Comparison of ENCODE assay signal across 18 cellular contexts in the genomic region with DNA sequence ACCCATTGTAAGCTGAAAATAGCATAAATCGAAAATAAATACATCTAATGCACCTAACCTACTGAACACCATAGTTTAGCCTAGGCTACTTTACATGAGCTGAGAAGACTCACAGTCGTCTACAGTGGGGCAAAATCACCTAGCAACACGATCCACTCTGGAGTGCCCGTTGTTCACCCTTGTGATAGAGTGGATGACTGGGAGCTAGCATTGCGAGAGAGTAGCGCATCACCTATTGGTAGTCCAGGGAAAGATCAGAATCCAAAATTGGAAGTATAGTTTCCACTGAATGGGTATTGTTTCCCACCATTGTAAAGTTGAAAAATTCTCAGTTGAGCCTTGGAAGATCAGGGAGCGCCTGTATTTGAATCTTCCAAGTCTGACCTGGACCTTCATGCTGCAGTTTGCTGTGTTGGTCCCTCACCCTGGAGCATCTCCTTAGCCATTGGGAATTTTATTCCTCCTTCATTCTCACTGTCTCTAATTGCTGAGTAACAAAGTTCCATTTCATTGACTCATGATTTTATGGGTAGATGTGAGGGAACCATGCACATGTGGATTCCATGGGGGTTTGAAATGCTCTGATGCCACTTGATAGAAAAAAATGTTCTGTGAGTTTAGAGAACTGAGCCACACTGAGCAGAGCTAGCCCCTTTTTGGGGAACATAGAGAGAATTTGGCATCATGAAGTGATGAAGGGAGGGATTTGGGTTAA. TPM values are rescaled to one million over a fixed set of nuclear protein-coding genes. Genes with fewer than 3 reads are reported as not detected.
DNase-seq lines count a peak whose midpoint lies in the region; TF ChIP-seq lines count a peak whose summit lies in the region.
"Had no signal": no experiment of that assay in that cellular context is flagged by ENCODE, and none has a peak within 500 bp of the region (broad histone marks: within the 10 kb centered on the region; RNA-seq: fewer than 3 reads in every experiment).

No MANE protein-coding gene starts in this region.

- H3K27me3 Mint-ChIP-seq in Caco-2 (ENCODE audit: insufficient read depth, unreplicated experiment) = no peaks in the 10 kb centered on the region
- H3K27me3 Mint-ChIP-seq: activated T-helper 17 cell treated with anti-CD3 and anti-CD28 coated beads, Interleukin-2, amount 50 U/mL, for 72 hours; T-helper 17 cell had no signal

- no peak overlapping the region for H2AFZ ChIP-seq in osteoblast (ENCODE audit: low read length)

- peaks cover 6% of the 10 kb centered on the region for H3K4me1 Mint-ChIP-seq in Caco-2 (ENCODE audit: low read depth, unreplicated experiment)
- H3K4me1 Mint-ChIP-seq: activated T-helper 17 cell treated with anti-CD3 and anti-CD28 coated beads, Interleukin-2, amount 50 U/mL, for 72 hours had no signal

- H3K27me3 ChIP-seq in Caco-2 (replicated peaks; ENCODE audit: control insufficient read depth, insufficient read depth, low read length) (no peaks in the 10 kb centered on the region), osteoblast (ENCODE audit: insufficient read depth, low read length) (no peaks in the 10 kb centered on the region), dorsolateral prefrontal cortex (no peaks in the 10 kb centered on the region), ovary (no peaks in the 10 kb centered on the region)
- H3K27me3 ChIP-seq: heart right ventricle, testis had no signal

- H3K4me1 ChIP-seq in Caco-2 (peaks cover 13% of the 10 kb centered on the region), osteoblast (ENCODE audit: insufficient read depth, low read length) (peaks cover 4% of the 10 kb centered on the region), ovary (ENCODE audit: insufficient read depth) (peaks cover 3% of the 10 kb centered on the region)
- H3K4me1 ChIP-seq: testis had no signal

- DNase-seq in Caco-2 (no peak), HT1080 (ENCODE audit: low read depth) (peak; percentile 61), astrocyte of the hippocampus (ENCODE audit: low read depth, low spot score) (peak; percentile 26), osteoblast (ENCODE audit: insufficient read length, low spot score, missing footprints) (peak; percentile 88), dorsolateral prefrontal cortex (no peak), GM19238 (ENCODE audit: insufficient read length, low spot score) (no peak), ovary (no peak)
- DNase-seq in activated CD4-positive, alpha-beta T cell treated with anti-CD3 and anti-CD28 coated beads for 48 hours = no peak
- DNase-seq: heart right ventricle; Karpas-422; midbrain; NCI-H1417 treated with DMSO at 0.1 percent for 48 hours; NCI-H226; Right ventricle myocardium superior; stimulated activated CD4-positive, alpha-beta T cell treated with anti-CD3 and anti-CD28 coated beads, Interleukin-4, amount 100 ng/mL, for 1 hour; T-helper 17 cell; testis had no signal

- H3K27ac Mint-ChIP-seq in Caco-2 (ENCODE audit: unreplicated experiment) = peak overlapping the region; percentile 45
- H3K27ac Mint-ChIP-seq: activated T-helper 17 cell treated with anti-CD3 and anti-CD28 coated beads, Interleukin-2, amount 50 U/mL, for 72 hours; T-helper 17 cell had no signal

- POLR2A ChIA-PET in Caco-2 (lab: Charles Lee) = interaction anchor here (0.5 kb wide), 1 partner anchor 18 kb away, joined by 3 read pairs; no protein-coding TSS in a partner anchor

- WGBS in ovary, 3 donors = 81 to 83% (median 81%) methylated on average over 7 of the region's 7 CpGs

- CTCF ChIA-PET in Caco-2 (lab: Charles Lee) = no interaction called here

- no peak for TF ChIP-seq POLR2A in ovary (IDR thresholded peaks at IDR 0.05)

- H3K4me3 Mint-ChIP-seq in Caco-2 (ENCODE audit: unreplicated experiment) = no peak overlapping the region
- H3K4me3 Mint-ChIP-seq: activated T-helper 17 cell treated with anti-CD3 and anti-CD28 coated beads, Interleukin-2, amount 50 U/mL, for 72 hours had no signal

- H3K27ac ChIP-seq in osteoblast (ENCODE audit: low read depth, low read length) (no peak overlapping the region), dorsolateral prefrontal cortex (no peak overlapping the region), ovary (no peak overlapping the region)
- H3K27ac ChIP-seq: testis had no signal

- no peaks in the 10 kb centered on the region for H3K79me2 ChIP-seq in osteoblast (ENCODE audit: insufficient read depth, low read length)

- no peaks in the 10 kb centered on the region for H3K9me3 Mint-ChIP-seq in Caco-2 (ENCODE audit: unreplicated experiment)
- H3K9me3 Mint-ChIP-seq: activated T-helper 17 cell treated with anti-CD3 and anti-CD28 coated beads, Interleukin-2, amount 50 U/mL, for 72 hours had no signal

- TF ChIP-seq CTCF in Caco-2 (IDR thresholded peaks at IDR 0.05; ENCODE audit: insufficient read depth in 1 of 2, low read depth in 1 of 2, low read length in 1 of 2, severe bottlenecking in 1 of 2, unreplicated experiment in 1 of 2) (no peak), osteoblast (IDR thresholded peaks at IDR 0.05; ENCODE audit: extremely low read depth, low read depth, low read length) (no peak), dorsolateral prefrontal cortex (IDR thresholded peaks at IDR 0.05 in 54 of 56, conservative IDR thresholded peaks at IDR 0.05 in 2 of 56; ENCODE audit: low read depth in 1 of 56, partially characterized antibody in 56 of 56) (no peak), ovary (IDR thresholded peaks at IDR 0.05) (no peak)

- peaks cover 27% of the 10 kb centered on the region for H3K36me3 Mint-ChIP-seq in Caco-2 (ENCODE audit: insufficient read depth, unreplicated experiment)

- H3K9me3 ChIP-seq in Caco-2 (no peaks in the 10 kb centered on the region), osteoblast (ENCODE audit: low read depth, low read length) (no peaks in the 10 kb centered on the region), ovary (no peaks in the 10 kb centered on the region)
- H3K9me3 ChIP-seq: heart right ventricle, testis had no signal

- intact Hi-C loops in Caco-2 (cut with micrococcal nuclease; ENCODE audit: unreplicated experiment) = no loop called here
- intact Hi-C loops in dorsolateral prefrontal cortex (cut with DNase I) = no loop called here
- intact Hi-C loops in ovary (cut with DNase I) = no loop called here

- peaks cover 2% of the 10 kb centered on the region; the same call in 1 of the 2 replicates for H3K36me3 ChIP-seq in Caco-2 (ENCODE audit: control insufficient read depth, insufficient read depth, low read length)
- H3K36me3 ChIP-seq in osteoblast (ENCODE audit: insufficient read depth, low read length) = no peaks in the 10 kb centered on the region
- no peaks in the 10 kb centered on the region for H3K36me3 ChIP-seq in ovary

- H3K4me2 ChIP-seq in osteoblast (ENCODE audit: insufficient read depth, low read length) = no peak overlapping the region

- H3K4me3 ChIP-seq in Caco-2 (ENCODE audit: low read depth, low read length) (no peak overlapping the region), osteoblast (ENCODE audit: insufficient read depth, low read length) (no peak overlapping the region), dorsolateral prefrontal cortex (no peak overlapping the region), ovary (no peak overlapping the region)
- H3K4me3 ChIP-seq: heart right ventricle, testis had no signal

- BruUV-seq in Caco-2 (replicated peaks; lab: Mats Ljungman, UMichigan) = no TSS peak

- peaks cover 18% of the 10 kb centered on the region for H4K20me1 ChIP-seq in osteoblast (ENCODE audit: insufficient read depth, low read length)

- no peak for TF ChIP-seq EP300 in ovary (IDR thresholded peaks at IDR 0.05)

RNA-seq across cellular contexts. Expression of a gene that starts 19.6 kb away (rescaled TPM):
- total RNA-seq in Caco-2 (2022) (87.1 and 87.2 TPM in 2 replicates), osteoblast (14.5 and 19.7 TPM in 2 replicates), dorsolateral prefrontal cortex (10 to 100 TPM; 37.5 to 77.9 (median 57.2) TPM), ovary (10 to 100 TPM; 20.0 to 45.2 (median 34.1) TPM)
- total RNA-seq in HT1080 (2014; rRNA removed; shearing (Covaris generic)) = 42.9 and 54.5 TPM in 2 replicates
- 26.4 and 30.2 TPM in 2 replicates for polyA plus RNA-seq in HT1080 (2015; cell fraction: cytosol; rRNA removed)
- 46.0 and 58.7 TPM in 2 replicates for polyA plus RNA-seq in HT1080 (2015; cell fraction: nucleus; rRNA removed)
- polyA plus RNA-seq in ovary = 10 to 100 TPM; 21.5 to 30.4 TPM

Comparison
In these comparisons a context has a peak if more than half of its experiments do, and no peak if none do; other contexts are left out.
1. DNase-seq: peak in HT1080 (single experiment), astrocyte of the hippocampus (single experiment) and osteoblast (single experiment); none in Caco-2 (0 of 2), activated CD4-positive, alpha-beta T cell treated with anti-CD3 and anti-CD28 coated beads for 48 hours (single experiment), dorsolateral prefrontal cortex (0 of 10), GM19238 (single experiment) and ovary (0 of 5).